ENCODE assay signal across 9 cellular contexts in genomic region chr12:49108958-49109404, GRCh38. TPM values are rescaled to one million over a fixed set of nuclear protein-coding genes. Genes with fewer than 3 reads are reported as not detected.
DNase-seq lines count a peak whose midpoint lies in the region; ATAC-seq and TF ChIP-seq lines count a peak whose summit lies in the region.
"Had no signal": no experiment of that assay in that cellular context is flagged by ENCODE, and none has a peak within 500 bp of the region (broad histone marks: within the 10 kb centered on the region; RNA-seq: fewer than 3 reads in every experiment).

No MANE protein-coding gene starts in this region.

- peak overlapping the region; percentile 93 for H3K4me3 Mint-ChIP-seq in osteocyte (ENCODE audit: unreplicated experiment)

- peak overlapping the region; percentile 96 for H3K27ac Mint-ChIP-seq in osteocyte (ENCODE audit: unreplicated experiment)

- no peak for ATAC-seq in HG02981 (IDR thresholded peaks at IDR 0.05; ENCODE audit: unreplicated experiment)

- DNase-seq in G401 (ENCODE audit: low spot score): peak; percentile 32
- DNase-seq in SK-N-MC (ENCODE audit: low read depth, low spot score): no peak
- DNase-seq in fibroblast of pulmonary artery (ENCODE audit: low read depth): peak; percentile 77
- DNase-seq in osteocyte (ENCODE audit: extremely low spot score, unreplicated experiment): no peak
- no peak for DNase-seq in NCI-H2196 (lab: John Stamatoyannopoulos, UW; ENCODE audit: unreplicated experiment)
- no peak for DNase-seq in 8988T
- DNase-seq in DMS53 (lab: John Stamatoyannopoulos, UW): no peak

- H3K4me3 ChIP-seq in SK-N-MC (peak overlapping the region; percentile 99), fibroblast of pulmonary artery (replicated peaks; ENCODE audit: low read depth, low read length) (peak overlapping the region; percentile 92)

- peaks cover 5% of the 10 kb centered on the region for H3K36me3 Mint-ChIP-seq in osteocyte (ENCODE audit: unreplicated experiment)

- TF ChIP-seq CTCF in fibroblast of pulmonary artery (IDR thresholded peaks at IDR 0.05; ENCODE audit: low read length, missing control alignments): no peak
- no peak for TF ChIP-seq CTCF in osteocyte (IDR thresholded peaks at IDR 0.05)

- H3K9me3 Mint-ChIP-seq in osteocyte (ENCODE audit: unreplicated experiment): no peaks in the 10 kb centered on the region

- H3K27me3 Mint-ChIP-seq in osteocyte (ENCODE audit: unreplicated experiment): no peaks in the 10 kb centered on the region

- no peak overlapping the region for H3K9ac ChIP-seq in SK-N-MC (ENCODE audit: insufficient read length)

- no peak overlapping the region for H3K27ac ChIP-seq in SK-N-MC

- peaks cover 24% of the 10 kb centered on the region for H3K4me1 Mint-ChIP-seq in osteocyte (ENCODE audit: unreplicated experiment)

- in situ Hi-C loops in G401 (cut with HindIII; ENCODE audit: low sequenced_read_pairs): no loop called here

- H3K9me3 ChIP-seq in SK-N-MC (ENCODE audit: low read depth, low read length): no peaks in the 10 kb centered on the region

- peaks cover 9% of the 10 kb centered on the region; the same call in 1 of the 2 replicates for H3K36me3 ChIP-seq in SK-N-MC (ENCODE audit: insufficient read depth, low read length)

RNA-seq across cellular contexts. Expression of gene LMBR1L, which starts 1.7 kb away (rescaled TPM):
- total RNA-seq in G401 (2014; rRNA removed; shearing (Covaris generic)): 26.8 and 40.8 TPM in 2 replicates
- 85.2 and 86.1 TPM in 2 replicates for total RNA-seq in osteocyte

RNA-seq across cellular contexts. Expression of gene DHH, which starts 14.4 kb away (rescaled TPM):
- 0.06 TPM in 1 of 2 replicates, not detected in the other for total RNA-seq in G401 (2014; rRNA removed; shearing (Covaris generic))
- total RNA-seq in osteocyte: 0.13 TPM in 1 of 2 replicates, not detected in the other
- total RNA-seq: M059J had no signal

RNA-seq across cellular contexts. Expression of gene TUBA1B, which starts 22.2 kb away (rescaled TPM):
- 2,974 and 3,054 TPM in 2 replicates for total RNA-seq in G401 (2014; rRNA removed; shearing (Covaris generic))
- 497 and 503 TPM in 2 replicates for total RNA-seq in osteocyte

RNA-seq across cellular contexts. Expression of gene RHEBL1, which starts 39.2 kb away (rescaled TPM):
- total RNA-seq in G401 (2014; rRNA removed; shearing (Covaris generic)): 2.5 and 3.5 TPM in 2 replicates
- 0.86 and 1.2 TPM in 2 replicates for total RNA-seq in osteocyte

RNA-seq across cellular contexts. Expression of gene KMT2D, which starts 48.4 kb away (rescaled TPM):
- total RNA-seq in G401 (2014; rRNA removed; shearing (Covaris generic)): 13.8 and 18.6 TPM in 2 replicates
- total RNA-seq in osteocyte: 91.2 and 97.5 TPM in 2 replicates

Comparison
In these comparisons a context has a peak if more than half of its experiments do, and no peak if none do; other contexts are left out.
1. DNase-seq: peak in G401 (single experiment) and fibroblast of pulmonary artery (single experiment); none in SK-N-MC (single experiment), osteocyte (single experiment), NCI-H2196 (single experiment), 8988T (single experiment) and DMS53 (single experiment).